Comparison of ENCODE assay signal across 14 cellular contexts in genomic region chr5:148915224-148915803, GRCh38.
A peak's percentile ranks its signal among the peaks of the same experiment; 100 is the strongest.
DNase-seq lines count a peak whose midpoint lies in the region; ATAC-seq, FAIRE-seq and TF ChIP-seq lines count a peak whose summit lies in the region.
"Had no signal": no experiment of that assay in that cellular context is flagged by ENCODE, and none has a peak within 500 bp of the region (broad histone marks: within the 10 kb centered on the region; RNA-seq: fewer than 3 reads in every experiment).

No MANE protein-coding gene starts in this region.

- no peaks in the 10 kb centered on the region for H3K4me1 Mint-ChIP-seq in activated T-helper 2 cell treated with anti-CD3 and anti-CD28 coated beads, Interferon-gamma antibody, Interleukin-2, Interleukin-4, amounts not matched to agents 10 μg/mL and 5 μg/mL and 100 μg/mL, durations not matched to agents 14 hours and 24 hours and 36 hours (ENCODE audit: low read depth)

- H3K27ac ChIP-seq in mesodermal cell (ENCODE audit: low read depth, low read length, severe bottlenecking) (peak overlapping the region; percentile 95), Peyer's patch (no peak overlapping the region)
- H3K27ac ChIP-seq: testis had no signal

- H3K9me3 ChIP-seq in mesodermal cell (ENCODE audit: control insufficient read depth, low read length) (no peaks in the 10 kb centered on the region), Peyer's patch (no peaks in the 10 kb centered on the region)
- H3K9me3 ChIP-seq: testis had no signal

- intact Hi-C loops in activated T-helper 2 cell treated with anti-CD3 and anti-CD28 coated beads, Interferon-gamma antibody, Interleukin-2, Interleukin-4, amounts not matched to agents 10 μg/mL and 5 μg/mL and 100 μg/mL, durations not matched to agents 14 hours and 24 hours and 36 hours (cut with micrococcal nuclease), result no loop called here

- H3K4me3 ChIP-seq in epithelial cell of esophagus (ENCODE audit: low read length) (no peak overlapping the region), mesodermal cell (ENCODE audit: extremely low read depth, insufficient read depth, low read length, poor library complexity, severe bottlenecking) (no peak overlapping the region), Peyer's patch (no peak overlapping the region)
- H3K4me3 ChIP-seq: testis had no signal

- H3K27me3 ChIP-seq in Peyer's patch, result no peaks in the 10 kb centered on the region
- H3K27me3 ChIP-seq: testis had no signal

- 65 to 86% methylated on average over 3 to 4 of the region's 6 CpGs for WGBS in mesodermal cell (ENCODE audit: insufficient coverage in 2 of 2), 2 experiments

- TF ChIP-seq POLR2A in Peyer's patch (IDR thresholded peaks at IDR 0.05), result no peak

- peak; percentile 51 for ATAC-seq in HG03175 (IDR thresholded peaks at IDR 0.05; ENCODE audit: unreplicated experiment)

- no peaks in the 10 kb centered on the region for H3K36me3 Mint-ChIP-seq in activated T-helper 2 cell treated with anti-CD3 and anti-CD28 coated beads, Interferon-gamma antibody, Interleukin-2, Interleukin-4, amounts not matched to agents 10 μg/mL and 5 μg/mL and 100 μg/mL, durations not matched to agents 14 hours and 24 hours and 36 hours (ENCODE audit: low read depth)
- H3K36me3 Mint-ChIP-seq: activated naive CD8-positive, alpha-beta T cell treated with anti-CD3 and anti-CD28 coated beads, Interleukin-2, amount 10 ng/mL, durations not matched to agents 7 days and 5 days had no signal

- peaks cover 36% of the 10 kb centered on the region for H3K4me1 ChIP-seq in mesodermal cell (ENCODE audit: control insufficient read depth, insufficient read depth, low read length, poor library complexity, severe bottlenecking)
- peaks cover 0 to 6% (median 0%) of the 10 kb centered on the region in 4 donors for H3K4me1 ChIP-seq in Peyer's patch
- H3K4me1 ChIP-seq: testis had no signal

- TF ChIP-seq CTCF in epithelial cell of esophagus (IDR thresholded peaks at IDR 0.05; ENCODE audit: insufficient read depth, low read depth, low read length, missing control alignments) (no peak), Peyer's patch (IDR thresholded peaks at IDR 0.05) (no peak)

- FAIRE-seq in GM19239 (lab: Jason Lieb, UNC), result no peak

- H3K27ac Mint-ChIP-seq in activated T-helper 2 cell treated with anti-CD3 and anti-CD28 coated beads, Interferon-gamma antibody, Interleukin-2, Interleukin-4, amounts not matched to agents 10 μg/mL and 5 μg/mL and 100 μg/mL, durations not matched to agents 14 hours and 24 hours and 36 hours, result no peak overlapping the region
- H3K27ac Mint-ChIP-seq: activated naive CD8-positive, alpha-beta T cell treated with anti-CD3 and anti-CD28 coated beads, Interleukin-2, amount 10 ng/mL, durations not matched to agents 7 days and 5 days had no signal

- DNase-seq in A172 (ENCODE audit: low spot score) (peak; percentile 10), epithelial cell of esophagus (ENCODE audit: low read depth) (peak; percentile 52), GM19239 (ENCODE audit: insufficient read length, low spot score) (no peak), Peyer's patch (no peak), nucleus accumbens (lab: John Stamatoyannopoulos, UW) (no peak)
- DNase-seq in activated T-helper 2 cell treated with anti-CD3 and anti-CD28 coated beads, Interferon-gamma antibody, Interleukin-2, Interleukin-4, amounts not matched to agents 10 μg/mL and 5 μg/mL and 100 μg/mL, durations not matched to agents 14 hours and 24 hours and 36 hours (ENCODE audit: low spot score), result no peak
- DNase-seq: ACHN; activated CD8-positive, alpha-beta memory T cell treated with anti-CD3 and anti-CD28 coated beads, Interleukin-2, amount 50 U/mL, for 4 hours; activated naive CD8-positive, alpha-beta T cell treated with anti-CD3 and anti-CD28 coated beads, Interleukin-2, amount 10 ng/mL, durations not matched to agents 7 days and 5 days; cortex of kidney; NCI-H187 treated with DMSO at 0.1 percent for 48 hours; testis had no signal

- H3K9me3 Mint-ChIP-seq in activated T-helper 2 cell treated with anti-CD3 and anti-CD28 coated beads, Interferon-gamma antibody, Interleukin-2, Interleukin-4, amounts not matched to agents 10 μg/mL and 5 μg/mL and 100 μg/mL, durations not matched to agents 14 hours and 24 hours and 36 hours, result no peaks in the 10 kb centered on the region
- H3K9me3 Mint-ChIP-seq: activated naive CD8-positive, alpha-beta T cell treated with anti-CD3 and anti-CD28 coated beads, Interleukin-2, amount 10 ng/mL, durations not matched to agents 7 days and 5 days had no signal

- H3K27me3 Mint-ChIP-seq in activated T-helper 2 cell treated with anti-CD3 and anti-CD28 coated beads, Interferon-gamma antibody, Interleukin-2, Interleukin-4, amounts not matched to agents 10 μg/mL and 5 μg/mL and 100 μg/mL, durations not matched to agents 14 hours and 24 hours and 36 hours (ENCODE audit: low read depth), result peaks cover 8% of the 10 kb centered on the region

- no peaks in the 10 kb centered on the region for H3K36me3 ChIP-seq in mesodermal cell (ENCODE audit: control insufficient read depth, insufficient read depth, low read length)
- no peaks in the 10 kb centered on the region for H3K36me3 ChIP-seq in Peyer's patch

- no peak overlapping the region for H3K4me3 Mint-ChIP-seq in activated T-helper 2 cell treated with anti-CD3 and anti-CD28 coated beads, Interferon-gamma antibody, Interleukin-2, Interleukin-4, amounts not matched to agents 10 μg/mL and 5 μg/mL and 100 μg/mL, durations not matched to agents 14 hours and 24 hours and 36 hours (ENCODE audit: low read depth)
- H3K4me3 Mint-ChIP-seq: activated naive CD8-positive, alpha-beta T cell treated with anti-CD3 and anti-CD28 coated beads, Interleukin-2, amount 10 ng/mL, durations not matched to agents 7 days and 5 days had no signal

Comparison
In these comparisons a context has a peak if more than half of its experiments do, and no peak if none do; other contexts are left out.
1. DNase-seq: peak in A172 (single experiment) and epithelial cell of esophagus (single experiment); none in GM19239 (single experiment), Peyer's patch (0 of 3), nucleus accumbens (0 of 56) and activated T-helper 2 cell treated with anti-CD3 and anti-CD28 coated beads, Interferon-gamma antibody, Interleukin-2, Interleukin-4, amounts not matched to agents 10 μg/mL and 5 μg/mL and 100 μg/mL, durations not matched to agents 14 hours and 24 hours and 36 hours (single experiment).